In genomic region chr2:140734992-140735391, GRCh38 we compare ENCODE assay signal across 21 cellular contexts.
DNase-seq lines count a peak whose midpoint lies in the region; ATAC-seq and TF ChIP-seq lines count a peak whose summit lies in the region.
"Had no signal": no experiment of that assay in that cellular context is flagged by ENCODE, and none has a peak within 500 bp of the region (broad histone marks: within the 10 kb centered on the region; RNA-seq: fewer than 3 reads in every experiment).

No MANE protein-coding gene starts in this region.

- peaks cover 8 to 23% of the 10 kb centered on the region in 2 donors for H3K9me3 Mint-ChIP-seq in stimulated activated naive CD8-positive, alpha-beta T cell treated with anti-CD3 and anti-CD28 coated beads, Interleukin-15, amount 100 ng/mL, for 72 hours

- H3K27me3 Mint-ChIP-seq in stimulated activated naive CD8-positive, alpha-beta T cell treated with anti-CD3 and anti-CD28 coated beads, Interleukin-15, amount 100 ng/mL, for 72 hours, result no peaks in the 10 kb centered on the region

- H3K36me3 ChIP-seq in ovary, result no peaks in the 10 kb centered on the region
- H3K36me3 ChIP-seq: neutrophil, uterus had no signal

- no peaks in the 10 kb centered on the region for H3K27me3 ChIP-seq in ovary
- H3K27me3 ChIP-seq: neutrophil, uterus had no signal

- DNase-seq in Ammon's horn (ENCODE audit: low spot score) (peak; percentile 5), HPDE6-E6E7 (ENCODE audit: extremely low spot score) (peak; percentile 4), NCI-H2227 treated with DMSO at 0.1 percent for 48 hours (lab: John Stamatoyannopoulos, UW) (peak; percentile 87), RKO (ENCODE audit: low spot score) (peak; percentile 5), NCI-H82 treated with DMSO at 0.1 percent for 48 hours (lab: John Stamatoyannopoulos, UW; ENCODE audit: unreplicated experiment) (no peak), ovary (no peak)
- DNase-seq in stimulated activated naive CD8-positive, alpha-beta T cell treated with anti-CD3 and anti-CD28 coated beads, Interleukin-15, amount 100 ng/mL, for 72 hours, result no peak
- DNase-seq in activated CD4-positive, alpha-beta T cell treated with anti-CD3 and anti-CD28 coated beads for 1 hour, result no peak
- DNase-seq: activated CD8-positive, alpha-beta memory T cell treated with anti-CD3 and anti-CD28 coated beads for 24 hours; activated naive CD4-positive, alpha-beta T cell treated with Interleukin-2 at 50 U/mL for 16 hours; activated T-cell treated with anti-CD3 and anti-CD28 coated beads, Interleukin-2, amount 50 U/mL, for 4 hours; amygdala; NCI-H1092 treated with DMSO at 0.1 percent for 48 hours; NCI-H226; small intestine; stimulated activated CD4-positive, alpha-beta T cell treated with anti-CD3 and anti-CD28 coated beads, Interleukin-2, amount 100 ng/mL, for 24 hours; SW 1271; uterus had no signal

- no peaks in the 10 kb centered on the region for H3K4me1 ChIP-seq in ovary (ENCODE audit: insufficient read depth)
- H3K4me1 ChIP-seq: uterus had no signal

- no peak for TF ChIP-seq POLR2A in ovary (IDR thresholded peaks at IDR 0.05)

- no peak for TF ChIP-seq CTCF in ovary (IDR thresholded peaks at IDR 0.05)

- no peak for TF ChIP-seq EP300 in ovary (IDR thresholded peaks at IDR 0.05)

- H3K4me3 Mint-ChIP-seq in stimulated activated naive CD8-positive, alpha-beta T cell treated with anti-CD3 and anti-CD28 coated beads, Interleukin-15, amount 100 ng/mL, for 72 hours, result no peak overlapping the region
- H3K4me3 Mint-ChIP-seq: activated T-cell treated with anti-CD3 and anti-CD28 coated beads, Interleukin-2, amount 50 U/mL, for 4 hours; stimulated activated effector memory CD8-positive, alpha-beta T cell treated with anti-CD3 and anti-CD28 coated beads, Interleukin-12 subunit alpha, Interleukin-12 subunit beta, amount 100 ng/mL, for 72 hours had no signal

- intact Hi-C loops in ovary (cut with DNase I), result no loop called here

- 55 to 76% (median 76%) methylated on average over 3 of the region's 3 CpGs for WGBS in ovary, 3 donors

- H3K27ac Mint-ChIP-seq in stimulated activated naive CD8-positive, alpha-beta T cell treated with anti-CD3 and anti-CD28 coated beads, Interleukin-15, amount 100 ng/mL, for 72 hours, result no peak overlapping the region
- H3K27ac Mint-ChIP-seq: stimulated activated effector memory CD8-positive, alpha-beta T cell treated with anti-CD3 and anti-CD28 coated beads, Interleukin-12 subunit alpha, Interleukin-12 subunit beta, amount 100 ng/mL, for 72 hours had no signal

- H3K4me1 Mint-ChIP-seq in stimulated activated naive CD8-positive, alpha-beta T cell treated with anti-CD3 and anti-CD28 coated beads, Interleukin-15, amount 100 ng/mL, for 72 hours, result no peaks in the 10 kb centered on the region
- H3K4me1 Mint-ChIP-seq: stimulated activated effector memory CD8-positive, alpha-beta T cell treated with anti-CD3 and anti-CD28 coated beads, Interleukin-12 subunit alpha, Interleukin-12 subunit beta, amount 100 ng/mL, for 72 hours had no signal

- no peaks in the 10 kb centered on the region for H3K9me3 ChIP-seq in ovary
- H3K9me3 ChIP-seq: neutrophil, uterus had no signal

- no peak for ATAC-seq in stimulated activated naive CD8-positive, alpha-beta T cell treated with anti-CD3 and anti-CD28 coated beads, Interleukin-15, amount 100 ng/mL, for 72 hours
- ATAC-seq: activated T-cell treated with anti-CD3 and anti-CD28 coated beads, Interleukin-2, amount 50 U/mL, for 4 hours; K562; stimulated activated effector memory CD8-positive, alpha-beta T cell treated with anti-CD3 and anti-CD28 coated beads, Interleukin-12 subunit alpha, Interleukin-12 subunit beta, amount 100 ng/mL, for 72 hours had no signal

- H3K27ac ChIP-seq in ovary, result no peak overlapping the region
- H3K27ac ChIP-seq: neutrophil, uterus had no signal

- H3K4me3 ChIP-seq in ovary, result no peak overlapping the region
- H3K4me3 ChIP-seq: K562, uterus had no signal

Comparison
In these comparisons a context has a peak if more than half of its experiments do, and no peak if none do; other contexts are left out.
1. DNase-seq: peak in Ammon's horn (single experiment), HPDE6-E6E7 (single experiment), NCI-H2227 treated with DMSO at 0.1 percent for 48 hours (single experiment) and RKO (single experiment); none in stimulated activated naive CD8-positive, alpha-beta T cell treated with anti-CD3 and anti-CD28 coated beads, Interleukin-15, amount 100 ng/mL, for 72 hours (0 of 2), NCI-H82 treated with DMSO at 0.1 percent for 48 hours (single experiment), ovary (0 of 5) and activated CD4-positive, alpha-beta T cell treated with anti-CD3 and anti-CD28 coated beads for 1 hour (single experiment).